ENCODE assay signal across 8 cellular contexts in genomic region chr17:10844667-10845387, GRCh38. TPM values are rescaled to one million over a fixed set of nuclear protein-coding genes. Genes with fewer than 3 reads are reported as not detected.
A peak's percentile ranks its signal among the peaks of the same experiment; 100 is the strongest.
DNase-seq lines count a peak whose midpoint lies in the region; ATAC-seq and TF ChIP-seq lines count a peak whose summit lies in the region.

No MANE protein-coding gene starts in this region.

- DNase-seq in DMS 273 (lab: John Stamatoyannopoulos, UW; ENCODE audit: unreplicated experiment) (peak; percentile 79), KBM-7 (peak; percentile 71), T-helper 2 cell (peak; percentile 25 to 69 (median 44)), ascending aorta (ENCODE audit: low spot score in 2 of 2) (peak in 1 of 2 donors; percentile 84), hepatic stellate cell (ENCODE audit: low spot score) (peak; percentile 74), uterus (peak; percentile 74 to 76)

- ATAC-seq in GM21515 (IDR thresholded peaks at IDR 0.05; ENCODE audit: unreplicated experiment): peak; percentile 83

- peak overlapping the region; percentile 51 for H3K9ac ChIP-seq in rectal smooth muscle tissue (ENCODE audit: low read length)

- no peaks in the 10 kb centered on the region for H3K36me3 ChIP-seq in ascending aorta
- H3K36me3 ChIP-seq in rectal smooth muscle tissue (ENCODE audit: control insufficient read depth, insufficient read depth, low read length): peaks cover 2% of the 10 kb centered on the region
- H3K36me3 ChIP-seq in uterus: no peaks in the 10 kb centered on the region

- H3K4me3 ChIP-seq in ascending aorta (peak overlapping the region; percentile 57 to 72), rectal smooth muscle tissue (ENCODE audit: low read length) (peak overlapping the region; percentile 74), uterus (peak overlapping the region; percentile 38 to 44)

- in situ Hi-C loops in KBM-7 (cut with MboI; ENCODE audit: low pct_unique_long_range_greater_than_20kb, low sequenced_read_pairs): loop anchor here (25.0 kb wide), 1 partner anchor 208 kb away; no protein-coding TSS in a partner anchor

- H3K9me3 ChIP-seq in ascending aorta: no peaks in the 10 kb centered on the region
- H3K9me3 ChIP-seq in uterus: no peaks in the 10 kb centered on the region

- peaks cover 0 to 4% of the 10 kb centered on the region in 2 donors for H3K4me1 ChIP-seq in ascending aorta
- no peaks in the 10 kb centered on the region for H3K4me1 ChIP-seq in rectal smooth muscle tissue (ENCODE audit: control insufficient read depth, insufficient read depth, low read length)
- no peaks in the 10 kb centered on the region for H3K4me1 ChIP-seq in uterus

- TF ChIP-seq POLR2A in uterus (IDR thresholded peaks at IDR 0.05): no peak

- H3K27me3 ChIP-seq in ascending aorta (no peaks in the 10 kb centered on the region), rectal smooth muscle tissue (ENCODE audit: control insufficient read depth, insufficient read depth, low read length) (no peaks in the 10 kb centered on the region), uterus (no peaks in the 10 kb centered on the region)

- no peak overlapping the region for H3K27ac ChIP-seq in ascending aorta
- H3K27ac ChIP-seq in rectal smooth muscle tissue (ENCODE audit: low read depth, low read length): no peak overlapping the region
- H3K27ac ChIP-seq in uterus: no peak overlapping the region

- TF ChIP-seq CTCF in ascending aorta (IDR thresholded peaks at IDR 0.05) (peak; percentile 74 to 95 (median 94)), uterus (IDR thresholded peaks at IDR 0.05) (peak; percentile 87 to 96 (median 95))

- intact Hi-C loops in ascending aorta (cut with DNase I): loop anchor here (1.0 kb wide), 2 partner anchors 108 to 199 kb away; no protein-coding TSS in a partner anchor
- intact Hi-C loops in uterus (cut with DNase I; ENCODE audit: low total_unique reads): loop anchor here (5.0 kb wide), 1 partner anchor 198 kb away; no protein-coding TSS in a partner anchor

RNA-seq across cellular contexts. Expression of gene PIRT, which starts 6.9 kb away (rescaled TPM):
- total RNA-seq in ascending aorta: not detected
- under 1 TPM in 1 of 4 donors, not detected in 3; 0.97 TPM for total RNA-seq in uterus

RNA-seq across cellular contexts. Expression of gene TMEM238L, which starts 40.9 kb away (rescaled TPM):
- total RNA-seq in ascending aorta: not detected
- total RNA-seq in uterus: not detected
